Comparison of ENCODE assay signal across 10 cellular contexts in genomic region chr5:54701179-54701578, GRCh38.
DNase-seq lines count a peak whose midpoint lies in the region; ATAC-seq and TF ChIP-seq lines count a peak whose summit lies in the region.
"Had no signal": no experiment of that assay in that cellular context is flagged by ENCODE, and none has a peak within 500 bp of the region (broad histone marks: within the 10 kb centered on the region; RNA-seq: fewer than 3 reads in every experiment).

No MANE protein-coding gene starts in this region.

- H3K27ac ChIP-seq in hepatocyte, result no peak overlapping the region
- H3K27ac ChIP-seq in Peyer's patch, result no peak overlapping the region
- H3K27ac ChIP-seq: C4-2B had no signal

- no peak for ATAC-seq in HG03108 (IDR thresholded peaks at IDR 0.05; ENCODE audit: unreplicated experiment)
- ATAC-seq in GM21526 (IDR thresholded peaks at IDR 0.05; ENCODE audit: low FRiP score, unreplicated experiment), result no peak

- DNase-seq in SIG-M5 treated with dmso at 0.1 percent for 504 hours (lab: John Stamatoyannopoulos, UW; ENCODE audit: unreplicated experiment) (peak; percentile 58), SIG-M5 (lab: John Stamatoyannopoulos, UW) (no peak), adipocyte (ENCODE audit: low read depth) (peak; percentile 95), hepatocyte (ENCODE audit: low spot score) (peak; percentile 58), ureter (ENCODE audit: low spot score) (peak; percentile 75), Peyer's patch (no peak)
- DNase-seq: NCI-H748 treated with DMSO at 0.1 percent for 48 hours had no signal

- peaks cover 40% of the 10 kb centered on the region for H3K4me1 ChIP-seq in adipocyte (ENCODE audit: control insufficient read depth, insufficient read depth, low read length)
- H3K4me1 ChIP-seq in hepatocyte (ENCODE audit: insufficient read depth), result peaks cover 5% of the 10 kb centered on the region
- H3K4me1 ChIP-seq in Peyer's patch, result peaks cover 0 to 12% (median 4%) of the 10 kb centered on the region in 4 donors

- no peaks in the 10 kb centered on the region for H3K9me3 ChIP-seq in adipocyte (ENCODE audit: control insufficient read depth, low read length)
- no peaks in the 10 kb centered on the region for H3K9me3 ChIP-seq in hepatocyte (ENCODE audit: low read depth)
- no peaks in the 10 kb centered on the region for H3K9me3 ChIP-seq in Peyer's patch

- H3K79me2 ChIP-seq in hepatocyte, result no peaks in the 10 kb centered on the region

- TF ChIP-seq CTCF in hepatocyte (IDR thresholded peaks at IDR 0.05; ENCODE audit: poor library complexity) (no peak), Peyer's patch (IDR thresholded peaks at IDR 0.05) (no peak)

- H3K4me3 ChIP-seq in adipocyte (ENCODE audit: low read length), result no peak overlapping the region
- no peak overlapping the region for H3K4me3 ChIP-seq in hepatocyte
- no peak overlapping the region for H3K4me3 ChIP-seq in Peyer's patch

- TF ChIP-seq POLR2A in Peyer's patch (IDR thresholded peaks at IDR 0.05), result no peak

- H4K20me1 ChIP-seq in hepatocyte (ENCODE audit: insufficient read depth, poor library complexity, severe bottlenecking), result no peaks in the 10 kb centered on the region

- 93% methylated on average over 1 of the region's 1 CpG for WGBS in hepatocyte (ENCODE audit: low lambda C conversion rate, missing lambda C conversion rate)

- H3K9ac ChIP-seq in adipocyte (ENCODE audit: low read length), result no peak overlapping the region

- no peak overlapping the region for H3K4me2 ChIP-seq in hepatocyte

- H3K27me3 ChIP-seq in adipocyte (replicated peaks; ENCODE audit: control insufficient read depth, insufficient read depth, low read length) (no peaks in the 10 kb centered on the region), hepatocyte (no peaks in the 10 kb centered on the region), Peyer's patch (no peaks in the 10 kb centered on the region)

- H3K36me3 ChIP-seq in adipocyte (ENCODE audit: control insufficient read depth, insufficient read depth, low read length, severe bottlenecking) (no peaks in the 10 kb centered on the region), hepatocyte (replicated peaks; ENCODE audit: insufficient read depth, low read depth) (no peaks in the 10 kb centered on the region), Peyer's patch (no peaks in the 10 kb centered on the region)

- H3K9me2 ChIP-seq in hepatocyte (replicated peaks; ENCODE audit: insufficient read depth), result no peaks in the 10 kb centered on the region

- no peak overlapping the region for H2AFZ ChIP-seq in hepatocyte

Comparison
In these comparisons a context has a peak if more than half of its experiments do, and no peak if none do; other contexts are left out.
1. DNase-seq: peak in SIG-M5 treated with dmso at 0.1 percent for 504 hours (single experiment), adipocyte (single experiment), hepatocyte (single experiment) and ureter (single experiment); none in SIG-M5 (single experiment) and Peyer's patch (0 of 3).